11 cellular contexts compared by ENCODE assay signal in the genomic region with DNA sequence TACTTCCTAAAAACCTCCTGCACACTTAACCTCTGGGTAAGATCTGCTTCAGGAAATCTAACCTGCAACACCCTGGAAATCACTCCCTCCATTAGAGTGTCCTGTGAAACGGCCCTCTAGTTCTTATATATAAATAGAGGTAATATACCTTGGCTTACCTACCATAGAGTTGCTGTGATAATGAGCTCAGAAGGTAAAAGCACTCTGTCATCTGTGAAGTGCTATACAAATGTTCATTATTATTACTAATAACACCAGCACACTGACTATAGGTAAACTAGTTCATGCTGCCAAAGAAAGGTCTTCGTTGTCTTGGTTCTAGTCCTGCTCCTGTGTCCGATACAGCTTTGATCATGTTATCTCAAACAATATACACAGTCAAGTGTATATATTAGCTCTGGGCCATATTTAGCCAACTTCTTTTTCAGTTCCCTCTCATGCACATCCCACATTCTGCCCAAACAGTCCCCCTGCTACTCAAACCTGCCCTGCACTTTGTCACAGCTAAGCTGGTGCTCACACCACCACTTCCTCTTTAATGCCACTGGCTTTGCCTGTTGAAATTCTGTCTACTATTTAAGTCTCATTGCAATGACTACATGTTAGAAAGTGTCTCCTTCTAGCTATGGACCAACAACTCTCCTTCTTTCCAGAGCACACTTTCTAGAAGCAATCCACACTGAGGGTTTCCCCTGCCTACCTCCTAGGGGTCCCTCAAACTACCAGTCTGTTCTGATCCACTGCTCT. TPM values are rescaled to one million over a fixed set of nuclear protein-coding genes. Genes with fewer than 3 reads are reported as not detected.
DNase-seq lines count a peak whose midpoint lies in the region; ATAC-seq, FAIRE-seq and TF ChIP-seq lines count a peak whose summit lies in the region.
"Had no signal": no experiment of that assay in that cellular context is flagged by ENCODE, and none has a peak within 500 bp of the region (broad histone marks: within the 10 kb centered on the region; RNA-seq: fewer than 3 reads in every experiment).

No MANE protein-coding gene starts in this region.

- no peak for DNase-seq in Calu3
- DNase-seq in OCI-M1 (lab: John Stamatoyannopoulos, UW), result peak; percentile 54
- no peak for DNase-seq in pancreas
- DNase-seq in cerebellar nuclear complex (lab: John Stamatoyannopoulos, UW), result no peak
- no peak for DNase-seq in CD14-positive monocyte (ENCODE audit: low spot score)
- DNase-seq: cortex of kidney had no signal

- H3K4me3 ChIP-seq in pancreas, result no peak overlapping the region
- H3K4me3 ChIP-seq: lung had no signal

- ATAC-seq in GM19395 (IDR thresholded peaks at IDR 0.05; ENCODE audit: unreplicated experiment) (peak; percentile 72), HG03064 (IDR thresholded peaks at IDR 0.05; ENCODE audit: low read depth, unreplicated experiment) (peak; percentile 70), esophagus mucosa (no peak), pancreas (no peak)

- H3K4me3 Mint-ChIP-seq in Calu3 (ENCODE audit: low read depth, unreplicated experiment) (peak overlapping the region; percentile 2), CD14-positive monocyte (peak overlapping the region in 1 of 2 donors; percentile 4)

- H3K27me3 Mint-ChIP-seq in Calu3 (ENCODE audit: unreplicated experiment) (no peaks in the 10 kb centered on the region), CD14-positive monocyte (ENCODE audit: low read depth in 3 of 3) (peaks cover 5 to 8% (median 5%) of the 10 kb centered on the region in 3 donors)

- peaks cover 0 to 19% (median 0%) of the 10 kb centered on the region in 4 donors for H3K27me3 ChIP-seq in pancreas

- TF ChIP-seq CTCF in Calu3 (IDR thresholded peaks at IDR 0.05; ENCODE audit: unreplicated experiment) (no peak), pancreas (IDR thresholded peaks at IDR 0.05) (no peak), CD14-positive monocyte (IDR thresholded peaks at IDR 0.05) (no peak)

- H3K27ac ChIP-seq in pancreas, result no peak overlapping the region
- H3K27ac ChIP-seq: VCaP had no signal

- no peaks in the 10 kb centered on the region for H3K9me3 Mint-ChIP-seq in Calu3 (ENCODE audit: low read depth, unreplicated experiment)
- peaks cover 0 to 2% (median 0%) of the 10 kb centered on the region in 7 donors for H3K9me3 Mint-ChIP-seq in CD14-positive monocyte

- 71 to 81% methylated on average over 3 of the region's 3 CpGs for WGBS in pancreas, 2 donors

- BruUV-seq in Calu3 (replicated peaks; lab: Mats Ljungman, UMichigan), result no TSS peak

- H3K36me3 ChIP-seq in pancreas, result no peaks in the 10 kb centered on the region

- peak overlapping the region; percentile 40 for H3K27ac Mint-ChIP-seq in Calu3 (ENCODE audit: unreplicated experiment)
- peak overlapping the region in 3 of 7 donors; percentile 1 to 51 (median 44) for H3K27ac Mint-ChIP-seq in CD14-positive monocyte

- CTCF ChIA-PET in Calu3 (lab: Charles Lee), result interaction anchor here (0.6 kb wide), 1 partner anchor 223 kb away, joined by 4 read pairs; no protein-coding TSS in a partner anchor

- H3K4me1 Mint-ChIP-seq in Calu3 (ENCODE audit: low read depth, unreplicated experiment) (peaks cover 41% of the 10 kb centered on the region), CD14-positive monocyte (peaks cover 29% of the 10 kb centered on the region)

- no peak for FAIRE-seq in pancreas (lab: Jason Lieb, UNC)

- no peaks in the 10 kb centered on the region for H3K4me1 ChIP-seq in pancreas

- H3K36me3 Mint-ChIP-seq in Calu3 (ENCODE audit: insufficient read depth, unreplicated experiment) (peaks cover 91% of the 10 kb centered on the region), CD14-positive monocyte (peaks cover 12 to 18% of the 10 kb centered on the region in 2 donors)

- H3K9me3 ChIP-seq in pancreas, result no peaks in the 10 kb centered on the region

- intact Hi-C loops in Calu3 (cut with micrococcal nuclease; ENCODE audit: unreplicated experiment) (loop anchor here (5.0 to 10.0 kb wide), 4 partner anchors 62 to 544 kb away; no protein-coding TSS in a partner anchor), pancreas (cut with DNase I) (no loop called here), CD14-positive monocyte (cut with micrococcal nuclease) (no loop called here)

RNA-seq across cellular contexts. Expression of a gene that starts 5.1 kb away (rescaled TPM):
- total RNA-seq in Calu3 (2022) (31.2 and 40.2 TPM in 2 replicates), esophagus mucosa (4.0 TPM), pancreas (under 1 TPM in 5 of 6 donors, not detected in 1; 0.20 to 0.73 (median 0.28) TPM)
- polyA plus RNA-seq in pancreas (under 1 TPM in 1 of 2 donors, not detected in 1; 0.08 TPM), CD14-positive monocyte (not detected)

Comparison
In these comparisons a context has a peak if more than half of its experiments do, and no peak if none do; other contexts are left out.
1. ATAC-seq: peak in GM19395 (single experiment) and HG03064 (single experiment); none in esophagus mucosa (single experiment) and pancreas (0 of 4).